ENCODE assay signal across 21 cellular contexts in genomic region chr3:15801298-15801697, GRCh38. TPM values are rescaled to one million over a fixed set of nuclear protein-coding genes. Genes with fewer than 3 reads are reported as not detected.
DNase-seq lines count a peak whose midpoint lies in the region; ATAC-seq and TF ChIP-seq lines count a peak whose summit lies in the region.
"Had no signal": no experiment of that assay in that cellular context is flagged by ENCODE, and none has a peak within 500 bp of the region (broad histone marks: within the 10 kb centered on the region; RNA-seq: fewer than 3 reads in every experiment).

No MANE protein-coding gene starts in this region.

- H4K20me1 ChIP-seq in BLaER1, result no peaks in the 10 kb centered on the region

- no peak for TF ChIP-seq CTCF in CD8-positive, alpha-beta T cell (IDR thresholded peaks at IDR 0.05)
- no peak for TF ChIP-seq CTCF in esophagus squamous epithelium (IDR thresholded peaks at IDR 0.05)

- H3K4me1 ChIP-seq in BLaER1 (peaks cover 75% of the 10 kb centered on the region), esophagus squamous epithelium (peaks cover 10 to 53% (median 17%) of the 10 kb centered on the region in 3 donors)
- H3K4me1 ChIP-seq in CD8-positive, alpha-beta T cell (ENCODE audit: insufficient read depth, low read length), result peaks cover 44% of the 10 kb centered on the region

- no peaks in the 10 kb centered on the region for H3K9me3 ChIP-seq in BLaER1
- H3K9me3 ChIP-seq in CD8-positive, alpha-beta T cell (ENCODE audit: low read length), result no peaks in the 10 kb centered on the region
- no peaks in the 10 kb centered on the region for H3K9me3 ChIP-seq in esophagus squamous epithelium
- H3K9me3 ChIP-seq: left lung had no signal

- no peak for TF ChIP-seq POLR2A in esophagus squamous epithelium (IDR thresholded peaks at IDR 0.05)

- no peaks in the 10 kb centered on the region for H3K27me3 ChIP-seq in BLaER1
- H3K27me3 ChIP-seq in CD8-positive, alpha-beta T cell (ENCODE audit: insufficient read depth, low read length), result no peaks in the 10 kb centered on the region
- H3K27me3 ChIP-seq in esophagus squamous epithelium, result no peaks in the 10 kb centered on the region
- H3K27me3 ChIP-seq: left lung had no signal

- H3K4me3 Mint-ChIP-seq in CD8-positive, alpha-beta T cell, result peak overlapping the region; percentile 27
- H3K4me3 Mint-ChIP-seq in T-cell, result peak overlapping the region in 2 of 3 donors; percentile 3 to 20
- peak overlapping the region; percentile 61 to 81 (median 73) for H3K4me3 Mint-ChIP-seq in immature natural killer cell

- H3K27ac Mint-ChIP-seq in CD8-positive, alpha-beta T cell, result peak overlapping the region; percentile 14
- H3K27ac Mint-ChIP-seq in T-cell (peak overlapping the region; percentile 59 to 82), immature natural killer cell (peak overlapping the region; percentile 86 to 94 (median 90))

- 62 to 65% methylated on average over 3 of the region's 3 CpGs for WGBS in esophagus squamous epithelium, 2 donors

- DNase-seq in CD8-positive, alpha-beta T cell, result no peak
- DNase-seq in T-cell, result no peak
- DNase-seq in immature natural killer cell, result no peak
- no peak for DNase-seq in COLO829 (ENCODE audit: low spot score)
- DNase-seq in SHP77 treated with DMSO at 0.1 percent for 48 hours (lab: John Stamatoyannopoulos, UW), result no peak
- no peak for DNase-seq in esophagus squamous epithelium (lab: John Stamatoyannopoulos, UW)
- DNase-seq: activated CD4-positive, alpha-beta T cell treated with anti-CD3 and anti-CD28 coated beads for 48 hours; anterior cingulate cortex; effector CD8-positive, alpha-beta T cell; glutamatergic neuron; left lung; NCI-H1436; NCI-H774; occipital lobe; PC-3; stimulated activated CD4-positive, alpha-beta T cell treated with anti-CD3 and anti-CD28 coated beads, Interleukin-1b, Interleukin-23, amount 100 ng/mL, for 48 hours had no signal

- CTCF ChIA-PET in CD8-positive, alpha-beta T cell (lab: Charles Lee), result interaction anchor here (0.7 to 1.5 kb wide), 3 partner anchors 9 to 13 kb away, joined by 3 read pairs; no protein-coding TSS in a partner anchor
- CTCF ChIA-PET in T-cell (lab: Charles Lee), result interaction anchor here (0.7 to 3.7 kb wide), 4 partner anchors 11 to 738 kb away, joined by 3 to 25 read pairs (median 4); no protein-coding TSS in a partner anchor

- H3K4me2 ChIP-seq in BLaER1, result peak overlapping the region; percentile 3; the same call in 1 of the 2 replicates

- peaks cover 82% of the 10 kb centered on the region for H3K4me1 Mint-ChIP-seq in CD8-positive, alpha-beta T cell (ENCODE audit: low read depth)
- H3K4me1 Mint-ChIP-seq in T-cell (peaks cover 72 to 92% (median 80%) of the 10 kb centered on the region in 3 donors), immature natural killer cell (peaks cover 74 to 91% of the 10 kb centered on the region in 2 donors)

- ATAC-seq in CD8-positive, alpha-beta T cell, result no peak
- ATAC-seq in T-cell (replicated peaks in 1 of 4) (no peak), HG03342 (IDR thresholded peaks at IDR 0.05; ENCODE audit: unreplicated experiment) (no peak)
- ATAC-seq: GM12878, left lung, PC-3, sciatic nerve had no signal

- POLR2A ChIA-PET in CD8-positive, alpha-beta T cell (lab: Charles Lee), result interaction anchor here (0.9 to 1.0 kb wide), 2 partner anchors 10 to 11 kb away, joined by 3 to 5 read pairs; no protein-coding TSS in a partner anchor
- POLR2A ChIA-PET in T-cell (lab: Charles Lee), result interaction anchor here (0.6 to 1.0 kb wide), 5 partner anchors 9 to 194 kb away, joined by 3 to 6 read pairs (median 3); no protein-coding TSS in a partner anchor

- peaks cover 4% of the 10 kb centered on the region for H3K36me3 Mint-ChIP-seq in CD8-positive, alpha-beta T cell
- H3K36me3 Mint-ChIP-seq in T-cell, result peaks cover 8% of the 10 kb centered on the region
- H3K36me3 Mint-ChIP-seq in immature natural killer cell, result no peaks in the 10 kb centered on the region

- H3K27me3 Mint-ChIP-seq in CD8-positive, alpha-beta T cell (ENCODE audit: low read depth), result no peaks in the 10 kb centered on the region
- H3K27me3 Mint-ChIP-seq in T-cell, result no peaks in the 10 kb centered on the region
- H3K27me3 Mint-ChIP-seq in immature natural killer cell (ENCODE audit: low read depth in 3 of 3), result peaks cover 0 to 1% (median 0%) of the 10 kb centered on the region in 3 donors

- H3K27ac ChIP-seq in BLaER1, result no peak overlapping the region
- H3K27ac ChIP-seq in CD8-positive, alpha-beta T cell (ENCODE audit: low read depth, low read length), result no peak overlapping the region
- H3K27ac ChIP-seq in esophagus squamous epithelium, result no peak overlapping the region
- H3K27ac ChIP-seq: SK-N-MC had no signal

- no peaks in the 10 kb centered on the region for H3K36me3 ChIP-seq in BLaER1
- H3K36me3 ChIP-seq in CD8-positive, alpha-beta T cell (ENCODE audit: insufficient read depth, low read length), result no peaks in the 10 kb centered on the region
- no peaks in the 10 kb centered on the region for H3K36me3 ChIP-seq in esophagus squamous epithelium
- H3K36me3 ChIP-seq: left lung had no signal

- no peak overlapping the region for H3K9ac ChIP-seq in BLaER1

- intact Hi-C loops in CD8-positive, alpha-beta T cell (cut with DNase I, micrococcal nuclease), result no loop called here
- intact Hi-C loops in esophagus squamous epithelium (cut with DNase I), result no loop called here

- H3K9me3 Mint-ChIP-seq in CD8-positive, alpha-beta T cell, result no peaks in the 10 kb centered on the region
- H3K9me3 Mint-ChIP-seq in T-cell, result no peaks in the 10 kb centered on the region
- no peaks in the 10 kb centered on the region for H3K9me3 Mint-ChIP-seq in immature natural killer cell

- H3K4me3 ChIP-seq in BLaER1 (no peak overlapping the region), esophagus squamous epithelium (no peak overlapping the region)
- H3K4me3 ChIP-seq in CD8-positive, alpha-beta T cell (ENCODE audit: low read depth, low read length), result no peak overlapping the region
- H3K4me3 ChIP-seq: GM12878, left lung, SK-N-MC had no signal

RNA-seq across cellular contexts. Expression of gene ANKRD28, which starts 3.5 kb away (rescaled TPM):
- 10 to 100 TPM; 35.1 to 39.5 TPM for total RNA-seq in CD8-positive, alpha-beta T cell
- 10 to 100 TPM; 30.1 to 67.6 (median 39.0) TPM for total RNA-seq in T-cell
- 1 to 10 TPM; 5.2 to 9.6 (median 5.9) TPM for polyA plus RNA-seq in immature natural killer cell
- total RNA-seq in esophagus squamous epithelium, result 10 to 100 TPM; 20.8 to 49.6 (median 31.8) TPM

Comparison
In these comparisons a context has a peak if more than half of its experiments do, and no peak if none do; other contexts are left out.
1. H3K27ac Mint-ChIP-seq: peak in every context shown above with its lines; median percentile 90 in immature natural killer cell; 70 in T-cell; 14 in CD8-positive, alpha-beta T cell.
2. H3K4me3 Mint-ChIP-seq: peak in every context shown above with its lines; median percentile 73 in immature natural killer cell; 27 in CD8-positive, alpha-beta T cell; 12 in T-cell.